9 cellular contexts compared by ENCODE assay signal in genomic region chr10:119395287-119396007, GRCh38.
A peak's percentile ranks its signal among the peaks of the same experiment; 100 is the strongest.
DNase-seq lines count a peak whose midpoint lies in the region; ATAC-seq and TF ChIP-seq lines count a peak whose summit lies in the region.
"Had no signal": no experiment of that assay in that cellular context is flagged by ENCODE, and none has a peak within 500 bp of the region (broad histone marks: within the 10 kb centered on the region; RNA-seq: fewer than 3 reads in every experiment).

No MANE protein-coding gene starts in this region.

- WGBS in gastroesophageal sphincter (ENCODE audit: low coverage in 1 of 2), 2 donors = 64% methylated on average over 10 of the region's 24 CpGs; no CpG with 5 or more reads in 1 of the 2 donors

- H3K27me3 ChIP-seq in gastroesophageal sphincter (no peaks in the 10 kb centered on the region), neural progenitor cell (no peaks in the 10 kb centered on the region), Karpas-422 (ENCODE audit: low read length) (no peaks in the 10 kb centered on the region)

- no peak for TF ChIP-seq POLR2A in gastroesophageal sphincter (IDR thresholded peaks at IDR 0.05)

- H3K4me1 Mint-ChIP-seq in neural progenitor cell = peaks cover 5% of the 10 kb centered on the region

- CTCF ChIA-PET in GM10248 (lab: Yijun Ruan, JAX) = interaction anchor here (0.8 to 1.7 kb wide), 8 partner anchors 20 to 197 kb away, joined by 3 to 8 read pairs (median 3); no protein-coding TSS in a partner anchor

- no peaks in the 10 kb centered on the region for H3K9me3 Mint-ChIP-seq in neural progenitor cell

- H2AFZ ChIP-seq in neural progenitor cell (replicated peaks) = no peak overlapping the region
- H2AFZ ChIP-seq in Karpas-422 (ENCODE audit: low read length) = no peak overlapping the region

- H3K79me2 ChIP-seq in neural progenitor cell (ENCODE audit: low read depth) (no peaks in the 10 kb centered on the region), Karpas-422 (ENCODE audit: low read length) (no peaks in the 10 kb centered on the region)

- no peaks in the 10 kb centered on the region for H3K9me2 ChIP-seq in Karpas-422 (replicated peaks; ENCODE audit: insufficient read depth, low read length)

- peaks cover 13% of the 10 kb centered on the region for H3K27me3 Mint-ChIP-seq in neural progenitor cell (ENCODE audit: insufficient read depth, low read depth)

- DNase-seq in GM10248 (ENCODE audit: extremely low spot score) (peak; percentile 67), SKM-1 treated with dmso at 0.1 percent for 144 hours (lab: John Stamatoyannopoulos, UW; ENCODE audit: unreplicated experiment) (peak; percentile 78), neural progenitor cell (ENCODE audit: low spot score) (no peak), Karpas-422 (no peak), NCI-H128 (lab: John Stamatoyannopoulos, UW; ENCODE audit: unreplicated experiment) (no peak), NCI-H2081 (lab: John Stamatoyannopoulos, UW) (no peak)
- DNase-seq: NCI-H187 treated with DMSO at 0.1 percent for 48 hours had no signal

- H3K27ac ChIP-seq in gastroesophageal sphincter (peak overlapping the region in 3 of 4 donors; percentile 52 to 70 (median 68)), neural progenitor cell (no peak overlapping the region), Karpas-422 (ENCODE audit: low read length) (no peak overlapping the region)

- H3K9me3 ChIP-seq in gastroesophageal sphincter (no peaks in the 10 kb centered on the region), neural progenitor cell (ENCODE audit: low read depth) (no peaks in the 10 kb centered on the region), Karpas-422 (ENCODE audit: low read length) (no peaks in the 10 kb centered on the region)

- no peaks in the 10 kb centered on the region for H4K20me1 ChIP-seq in neural progenitor cell (ENCODE audit: low read depth)
- no peaks in the 10 kb centered on the region for H4K20me1 ChIP-seq in Karpas-422 (ENCODE audit: insufficient read depth, low read depth, low read length)

- H3K36me3 ChIP-seq in gastroesophageal sphincter = peaks cover 0 to 35% of the 10 kb centered on the region in 2 donors
- no peaks in the 10 kb centered on the region for H3K36me3 ChIP-seq in neural progenitor cell
- H3K36me3 ChIP-seq in Karpas-422 (ENCODE audit: insufficient read depth, low read length) = no peaks in the 10 kb centered on the region

- peak; percentile 66 for ATAC-seq in gastroesophageal sphincter
- no peak for ATAC-seq in GM18517 (IDR thresholded peaks at IDR 0.05; ENCODE audit: unreplicated experiment)

- H3K4me3 ChIP-seq in gastroesophageal sphincter (no peak overlapping the region), neural progenitor cell (no peak overlapping the region), Karpas-422 (ENCODE audit: low read length) (no peak overlapping the region)

- no peak overlapping the region for H3K4me3 Mint-ChIP-seq in neural progenitor cell

- H3K4me1 ChIP-seq in gastroesophageal sphincter (peaks cover 0 to 44% (median 23%) of the 10 kb centered on the region in 3 donors), neural progenitor cell (peaks cover 10% of the 10 kb centered on the region), Karpas-422 (ENCODE audit: low read length) (peaks cover 5% of the 10 kb centered on the region)

- H3K36me3 Mint-ChIP-seq in neural progenitor cell = peaks cover 2% of the 10 kb centered on the region

- H3K27ac Mint-ChIP-seq in neural progenitor cell = peak overlapping the region; percentile 76

- H3K4me2 ChIP-seq in neural progenitor cell (no peak overlapping the region), Karpas-422 (ENCODE audit: low read depth, low read length, poor library complexity, severe bottlenecking) (no peak overlapping the region)

- no peak for TF ChIP-seq EP300 in gastroesophageal sphincter (IDR thresholded peaks at IDR 0.05)

- peaks cover 7% of the 10 kb centered on the region for H3F3A ChIP-seq in neural progenitor cell (ENCODE audit: low read depth)

- H3K9ac ChIP-seq in neural progenitor cell (no peak overlapping the region), Karpas-422 (ENCODE audit: low read length) (no peak overlapping the region)

- POLR2A ChIA-PET in GM10248 (lab: Yijun Ruan, JAX) = interaction anchor here (1.2 to 1.6 kb wide), 2 partner anchors 86 to 189 kb away, joined by 3 read pairs; no protein-coding TSS in a partner anchor

- no peak for TF ChIP-seq CTCF in GM10248 (IDR thresholded peaks at IDR 0.05; ENCODE audit: control extremely low read depth, extremely low read depth, low read depth, missing control alignments)
- no peak for TF ChIP-seq CTCF in gastroesophageal sphincter (IDR thresholded peaks at IDR 0.05)
- no peak for TF ChIP-seq CTCF in neural progenitor cell (IDR thresholded peaks at IDR 0.05)

Comparison
In these comparisons a context has a peak if more than half of its experiments do, and no peak if none do; other contexts are left out.
1. DNase-seq: peak in GM10248 (single experiment) and SKM-1 treated with dmso at 0.1 percent for 144 hours (single experiment); none in neural progenitor cell (single experiment), Karpas-422 (single experiment), NCI-H128 (single experiment) and NCI-H2081 (0 of 2).
2. H3K27ac ChIP-seq: peak in gastroesophageal sphincter (3 of 4); none in neural progenitor cell (single experiment) and Karpas-422 (single experiment).